Comparison of ENCODE assay signal across 8 cellular contexts in genomic region chr1:16905112-16905855, GRCh38. TPM values are rescaled to one million over a fixed set of nuclear protein-coding genes. Genes with fewer than 3 reads are reported as not detected.
DNase-seq lines count a peak whose midpoint lies in the region; ATAC-seq and TF ChIP-seq lines count a peak whose summit lies in the region.

No MANE protein-coding gene starts in this region.

- H3K4me3 Mint-ChIP-seq in neural crest cell: no peak overlapping the region

- ATAC-seq in GM19025 (IDR thresholded peaks at IDR 0.05; ENCODE audit: low read depth, unreplicated experiment): peak; percentile 64
- ATAC-seq in HG03097 (IDR thresholded peaks at IDR 0.05; ENCODE audit: low FRiP score, unreplicated experiment): peak; percentile 67

- peaks cover 2% of the 10 kb centered on the region for H3K36me3 Mint-ChIP-seq in neural crest cell (ENCODE audit: low read depth)

- no peak overlapping the region for H3K27ac Mint-ChIP-seq in neural crest cell (ENCODE audit: unreplicated experiment)

- DNase-seq in COLO668 (lab: John Stamatoyannopoulos, UW; ENCODE audit: unreplicated experiment) (peak; percentile 46), NCI-H2196 treated with DMSO at 0.1 percent for 48 hours (lab: John Stamatoyannopoulos, UW; ENCODE audit: unreplicated experiment) (peak; percentile 80), fibroblast of mammary gland (ENCODE audit: low read depth) (peak; percentile 90), neural crest cell (ENCODE audit: low read depth, low spot score) (peak; percentile 39), occipital lobe (lab: John Stamatoyannopoulos, UW) (no peak)
- DNase-seq in activated CD4-positive, alpha-beta T cell treated with anti-CD3 and anti-CD28 coated beads, Interleukin-2, amount 50 U/mL, for 48 hours: peak; percentile 47 to 56

- TF ChIP-seq CTCF in fibroblast of mammary gland (conservative IDR thresholded peaks at IDR 0.05; ENCODE audit: control insufficient read depth, insufficient read depth, low read depth, low read length) (no peak), neural crest cell (conservative IDR thresholded peaks at IDR 0.05) (no peak)

- no peaks in the 10 kb centered on the region for H3K27me3 Mint-ChIP-seq in neural crest cell (ENCODE audit: low read depth)

- no peaks in the 10 kb centered on the region for H3K9me3 Mint-ChIP-seq in neural crest cell

- H3K4me3 ChIP-seq in fibroblast of mammary gland (ENCODE audit: control insufficient read depth, low read depth, low read length): peak overlapping the region; percentile 85

- peaks cover 23% of the 10 kb centered on the region for H3K4me1 Mint-ChIP-seq in neural crest cell

RNA-seq across cellular contexts. Expression of gene RNU1-2, which starts 9.5 kb away (rescaled TPM):
- 2,478 and 3,042 TPM in 2 replicates for total RNA-seq in neural crest cell
- under 0.01 TPM for total RNA-seq in occipital lobe

RNA-seq across cellular contexts. Expression of gene CROCC, which starts 16.4 kb away (rescaled TPM):
- total RNA-seq in neural crest cell (52.6 and 54.1 TPM in 2 replicates), occipital lobe (19.5 TPM)

Comparison
In these comparisons a context has a peak if more than half of its experiments do, and no peak if none do; other contexts are left out.
1. RNA of gene RNU1-2, which starts 9.5 kb away (total RNA-seq): 2,478 to 3,042 TPM in neural crest cell; under 0.01 TPM in occipital lobe (single experiment); every median in the first group is over 1,000 times any median in the second.